In the genomic region with DNA sequence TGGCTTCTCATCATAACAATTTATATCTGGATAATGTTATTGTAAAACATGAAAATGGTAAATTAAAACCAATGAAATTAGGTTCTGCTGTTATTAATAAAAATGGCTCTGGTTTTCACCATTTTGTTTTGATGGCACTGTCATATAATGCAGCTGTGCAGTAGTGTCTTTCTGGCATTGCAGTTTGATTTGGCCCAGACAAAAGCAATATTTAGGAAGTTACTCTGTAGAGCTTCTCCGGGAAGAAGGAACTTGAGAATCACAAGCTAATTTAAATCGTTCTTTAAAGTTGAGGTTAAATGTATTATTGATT, we compare ENCODE assay signal across 11 cellular contexts. TPM values are rescaled to one million over a fixed set of nuclear protein-coding genes. Genes with fewer than 3 reads are reported as not detected.
"Had no signal": no experiment of that assay in that cellular context is flagged by ENCODE, and none has a peak within 500 bp of the region (broad histone marks: within the 10 kb centered on the region; RNA-seq: fewer than 3 reads in every experiment).

No MANE protein-coding gene starts in this region.

- H3K9me3 Mint-ChIP-seq: GM23338, H9, HFFc6 had no signal

- H3K4me3 Mint-ChIP-seq: GM23338, H9, HFFc6 had no signal

- H3K9ac ChIP-seq: GM23248 had no signal

- H3K9me3 ChIP-seq: HAP-1 had no signal

- ATAC-seq: GM23338, HCT116 had no signal

- DNase-seq: GM23248, GOT3, H7, H9, HCEC 1CT, HFFc6 had no signal

- H2AFZ ChIP-seq: GM23248, GM23338 had no signal

- H3K4me1 ChIP-seq: HAP-1 had no signal

- H3K4me2 ChIP-seq: GM23338 had no signal

- H3K4me3 ChIP-seq: GM23248, GM23338, HAP-1 had no signal

- H3K27ac Mint-ChIP-seq: GM23338, H9, HFFc6 had no signal

- H3K27ac ChIP-seq: GM23248 had no signal

- H3K36me3 ChIP-seq: HAP-1 had no signal

RNA-seq across cellular contexts. Expression of a gene that starts 15.2 kb away (rescaled TPM):
- total RNA-seq: GM23248, GM23338, H1, H4, H7, H9, HFFc6 had no signal
- polyA plus RNA-seq: GM23338, H1 had no signal
